In genomic region chr2:166766220-166766619, GRCh38 we compare ENCODE assay signal across 2 cellular contexts.
TF ChIP-seq lines count a peak whose summit lies in the region.

No MANE protein-coding gene starts in this region.

TF ChIP-seq in GM23338, 12 proteins besides CTCF, POLR2A, EP300 and RAD21:
- TF ChIP-seq POLR2AphosphoS5 (IDR thresholded peaks at IDR 0.05; ENCODE audit: low read depth), result no peak

TF ChIP-seq in H1, 55 proteins besides CTCF, POLR2A, EP300 and RAD21 (continued from another document):
- no peak for TF ChIP-seq SRF (IDR thresholded peaks at IDR 0.05; ENCODE audit: low read depth, low read length)
- no peak for TF ChIP-seq POU5F1 (IDR thresholded peaks at IDR 0.05; ENCODE audit: low read depth, low read length)
- TF ChIP-seq NANOG (IDR thresholded peaks at IDR 0.05; ENCODE audit: insufficient read depth, low read depth, low read length, poor library complexity, severe bottlenecking), result no peak
- no peak for TF ChIP-seq KDM5A (IDR thresholded peaks at IDR 0.05; ENCODE audit: low read length)
- no peak for TF ChIP-seq FOSL1 (IDR thresholded peaks at IDR 0.05; ENCODE audit: insufficient read depth, low read depth, low read length)
- TF ChIP-seq HDAC6 (IDR thresholded peaks at IDR 0.05; ENCODE audit: low read depth, low read length), result no peak
- TF ChIP-seq SAP30 (IDR thresholded peaks at IDR 0.05; ENCODE audit: insufficient read depth, insufficient replicate concordance, low read length), result no peak
- TF ChIP-seq GABPA (IDR thresholded peaks at IDR 0.05; ENCODE audit: borderline replicate concordance, insufficient read depth, low read length), result no peak
- no peak for TF ChIP-seq YY1 (IDR thresholded peaks at IDR 0.05; ENCODE audit: low read depth, low read length)
